9 cellular contexts compared by ENCODE assay signal in the genomic region with DNA sequence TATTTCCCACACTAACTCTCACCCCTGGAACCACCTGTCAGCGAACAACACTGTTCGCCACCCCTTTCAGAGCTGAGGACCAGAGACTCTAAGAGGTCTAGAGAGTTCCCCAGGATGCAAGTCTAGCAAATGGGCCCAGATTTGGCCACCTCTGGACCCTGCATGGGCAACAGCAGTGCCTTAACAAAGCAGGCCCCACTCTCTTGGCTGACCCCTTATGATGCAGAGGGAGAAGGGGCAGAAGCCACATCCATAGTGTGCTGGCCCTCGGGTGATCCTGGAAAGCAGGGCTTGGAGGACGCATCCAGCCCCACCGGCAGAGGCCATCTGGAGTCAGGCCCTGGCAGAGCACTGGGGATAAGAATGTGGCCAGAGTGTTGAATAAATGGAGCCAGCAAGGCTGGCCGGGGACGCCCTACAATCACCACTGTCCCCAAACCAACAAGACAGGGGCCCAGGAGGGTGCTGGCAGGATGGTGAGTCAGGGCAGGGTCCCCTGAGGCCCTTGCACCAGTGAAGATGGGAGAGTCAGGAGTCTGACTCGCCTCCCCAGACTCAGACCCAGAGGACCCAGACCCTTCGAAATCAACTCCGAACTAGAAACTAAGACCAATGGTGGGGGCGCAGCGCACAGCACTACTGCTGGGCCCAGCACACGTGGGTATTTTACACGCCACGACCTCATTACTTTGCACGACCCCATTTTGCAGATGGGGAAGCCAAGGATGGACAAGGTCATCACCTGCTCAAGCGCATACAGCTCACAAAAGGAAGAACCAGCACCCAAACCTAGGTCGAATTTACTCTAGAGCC. TPM values are rescaled to one million over a fixed set of nuclear protein-coding genes. Genes with fewer than 3 reads are reported as not detected.
DNase-seq lines count a peak whose midpoint lies in the region; ATAC-seq and TF ChIP-seq lines count a peak whose summit lies in the region.
"Had no signal": no experiment of that assay in that cellular context is flagged by ENCODE, and none has a peak within 500 bp of the region (broad histone marks: within the 10 kb centered on the region; RNA-seq: fewer than 3 reads in every experiment).

No MANE protein-coding gene starts in this region.

- H2BK12ac ChIP-seq in trophoblast cell (ENCODE audit: low read length), result no peak overlapping the region

- ATAC-seq in T-cell (replicated peaks in 1 of 4) (no peak), GM21619 (IDR thresholded peaks at IDR 0.05; ENCODE audit: unreplicated experiment) (no peak)
- ATAC-seq in activated CD4-positive, CD25-positive, alpha-beta regulatory T cell treated with anti-CD3 and anti-CD28 coated beads, Interleukin-2, amount 50 U/mL, for 24 hours, result no peak

- intact Hi-C loops in CD4-positive, alpha-beta memory T cell (cut with micrococcal nuclease), result loop anchor here (10.0 kb wide), 1 partner anchor 844 kb away; a partner anchor contains a TSS
- intact Hi-C loops in esophagus squamous epithelium (cut with DNase I), result no loop called here

- H3K27ac ChIP-seq in CD4-positive, alpha-beta memory T cell (ENCODE audit: low read depth, low read length), result no peak overlapping the region
- H3K27ac ChIP-seq in esophagus squamous epithelium (peak overlapping the region; percentile 63 to 99 (median 88)), trophoblast cell (ENCODE audit: low read depth, low read length) (no peak overlapping the region)

- peaks cover 5% of the 10 kb centered on the region for H3K79me1 ChIP-seq in trophoblast cell (ENCODE audit: low read length)

- no peak overlapping the region for H4K8ac ChIP-seq in trophoblast cell (ENCODE audit: low read depth, low read length)

- TF ChIP-seq CTCF in esophagus squamous epithelium (IDR thresholded peaks at IDR 0.05), result no peak

- H3K9me3 Mint-ChIP-seq in CD4-positive, alpha-beta memory T cell, result peaks cover 0 to 2% (median 0%) of the 10 kb centered on the region in 8 donors
- H3K9me3 Mint-ChIP-seq in T-cell, result no peaks in the 10 kb centered on the region

- H3K18ac ChIP-seq in trophoblast cell (ENCODE audit: low read length), result peak overlapping the region; percentile 8

- H3K4me3 ChIP-seq in CD4-positive, alpha-beta memory T cell (ENCODE audit: low read length in 2 of 2), result no peak overlapping the region
- peak overlapping the region in 1 of 4 donors; percentile 6 for H3K4me3 ChIP-seq in esophagus squamous epithelium
- H3K4me3 ChIP-seq in trophoblast cell (ENCODE audit: low read depth, low read length), result no peak overlapping the region

- peaks cover 51% of the 10 kb centered on the region for H3K4me1 ChIP-seq in CD4-positive, alpha-beta memory T cell (ENCODE audit: insufficient read depth, low read length)
- H3K4me1 ChIP-seq in esophagus squamous epithelium (peaks cover 51 to 99% (median 74%) of the 10 kb centered on the region in 3 donors), trophoblast cell (ENCODE audit: control insufficient read depth in 1 of 2, insufficient read depth in 2 of 2, low read length in 2 of 2) (peaks cover 21 to 30% of the 10 kb centered on the region in 2 experiments)

- TF ChIP-seq POLR2A in esophagus squamous epithelium (IDR thresholded peaks at IDR 0.05), result no peak

- H3K23ac ChIP-seq in trophoblast cell (ENCODE audit: low read length), result no peak overlapping the region

- H3K36me3 ChIP-seq in CD4-positive, alpha-beta memory T cell (ENCODE audit: insufficient read depth, low read length), result no peaks in the 10 kb centered on the region
- H3K36me3 ChIP-seq in esophagus squamous epithelium, result peaks cover 0 to 51% (median 0%) of the 10 kb centered on the region in 3 donors
- peaks cover 59 to 65% of the 10 kb centered on the region in 2 experiments for H3K36me3 ChIP-seq in trophoblast cell (ENCODE audit: control insufficient read depth in 1 of 2, insufficient read depth in 2 of 2, low read length in 2 of 2)

- no peak overlapping the region for H2AK5ac ChIP-seq in trophoblast cell (ENCODE audit: low read length)

- H2BK120ac ChIP-seq in trophoblast cell (ENCODE audit: insufficient read depth, low read length, poor library complexity), result no peak overlapping the region

- no peak overlapping the region for H3K4me2 ChIP-seq in trophoblast cell (ENCODE audit: low read length)

- H3K27me3 Mint-ChIP-seq in CD4-positive, alpha-beta memory T cell, result no peaks in the 10 kb centered on the region
- no peaks in the 10 kb centered on the region for H3K27me3 Mint-ChIP-seq in T-cell

- H3K4ac ChIP-seq in trophoblast cell (ENCODE audit: low read depth, low read length), result peak overlapping the region; percentile 72

- no peak overlapping the region for H4K12ac ChIP-seq in trophoblast cell (ENCODE audit: low read depth, low read length)

- H3K27me3 ChIP-seq in CD4-positive, alpha-beta memory T cell (ENCODE audit: insufficient read depth, low read length), result no peaks in the 10 kb centered on the region
- H3K27me3 ChIP-seq in esophagus squamous epithelium, result no peaks in the 10 kb centered on the region
- no peaks in the 10 kb centered on the region for H3K27me3 ChIP-seq in trophoblast cell (ENCODE audit: insufficient read depth, low read length)

- H4K91ac ChIP-seq in trophoblast cell (ENCODE audit: low read depth, low read length), result no peak overlapping the region

- peak overlapping the region; percentile 12 to 87 (median 74) for H3K27ac Mint-ChIP-seq in CD4-positive, alpha-beta memory T cell
- H3K27ac Mint-ChIP-seq in T-cell, result peak overlapping the region; percentile 82 to 85

- peaks cover 51 to 85% (median 67%) of the 10 kb centered on the region in 4 donors for H3K4me1 Mint-ChIP-seq in CD4-positive, alpha-beta memory T cell
- H3K4me1 Mint-ChIP-seq in T-cell, result peaks cover 74 to 78% (median 74%) of the 10 kb centered on the region in 3 donors

- DNase-seq in CD4-positive, alpha-beta memory T cell, result no peak
- DNase-seq in T-cell (no peak), esophagus squamous epithelium (lab: John Stamatoyannopoulos, UW) (no peak), trophoblast cell (no peak), GDM1 (lab: John Stamatoyannopoulos, UW) (no peak), GM19238 (ENCODE audit: insufficient read length, low spot score) (no peak)
- DNase-seq: hippocampal formation had no signal

- peaks cover 0 to 30% of the 10 kb centered on the region in 2 donors for H3K36me3 Mint-ChIP-seq in CD4-positive, alpha-beta memory T cell
- H3K36me3 Mint-ChIP-seq in T-cell, result peaks cover 3% of the 10 kb centered on the region

- no peaks in the 10 kb centered on the region for H3K9me3 ChIP-seq in CD4-positive, alpha-beta memory T cell (ENCODE audit: control insufficient read depth in 1 of 2, low read length in 2 of 2)
- no peaks in the 10 kb centered on the region for H3K9me3 ChIP-seq in esophagus squamous epithelium
- no peaks in the 10 kb centered on the region for H3K9me3 ChIP-seq in trophoblast cell (ENCODE audit: insufficient read depth, low read depth, low read length)

- CTCF ChIA-PET in CD4-positive, alpha-beta memory T cell (lab: Charles Lee; ENCODE audit: partially characterized antibody), result no interaction called here
- CTCF ChIA-PET in T-cell (lab: Charles Lee), result no interaction called here

- H2AFZ ChIP-seq in trophoblast cell (ENCODE audit: insufficient read depth, low read length, poor library complexity), result peak overlapping the region; percentile 50

- no peak overlapping the region for H2BK5ac ChIP-seq in trophoblast cell (ENCODE audit: low read depth, low read length, poor library complexity)

- no peak overlapping the region for H3K4me3 Mint-ChIP-seq in CD4-positive, alpha-beta memory T cell
- no peak overlapping the region for H3K4me3 Mint-ChIP-seq in T-cell

- no peak overlapping the region for H3K14ac ChIP-seq in trophoblast cell (ENCODE audit: low read length)

- no peak overlapping the region for H3K9ac ChIP-seq in trophoblast cell (ENCODE audit: low read length)

- H3K79me2 ChIP-seq in trophoblast cell (ENCODE audit: control insufficient read depth, insufficient read depth, low read length, poor library complexity), result peaks cover 55% of the 10 kb centered on the region

- WGBS in esophagus squamous epithelium, 2 donors, result 77 to 80% methylated on average over 12 to 13 of the region's 18 CpGs
- no CpG with 5 or more reads among the region's 18 CpGs for WGBS in trophoblast cell (ENCODE audit: extremely low coverage, insufficient coverage, insufficient read length)

- POLR2A ChIA-PET in CD4-positive, alpha-beta memory T cell (lab: Charles Lee; ENCODE audit: partially characterized antibody), result no interaction called here
- POLR2A ChIA-PET in T-cell (lab: Charles Lee), result no interaction called here

RNA-seq across cellular contexts. Expression of a gene that starts 6.5 kb away (rescaled TPM):
- total RNA-seq in CD4-positive, alpha-beta memory T cell, result 100 to 1,000 TPM; 100 to 103 TPM
- 10 to 100 TPM in 1 of 2 donors, 1 to 10 TPM in 1; 8.8 to 13.3 TPM for polyA plus RNA-seq in CD4-positive, alpha-beta memory T cell
- 100 to 1,000 TPM; 105 to 142 (median 115) TPM for total RNA-seq in T-cell
- 10 to 100 TPM; 40.8 to 94.4 (median 55.9) TPM for total RNA-seq in esophagus squamous epithelium
- polyA plus RNA-seq in trophoblast cell (2013), result 172 and 176 TPM in 2 replicates

RNA-seq across cellular contexts. Expression of a gene that starts 37.9 kb away (rescaled TPM):
- 10 to 100 TPM; 35.7 to 36.6 TPM for total RNA-seq in CD4-positive, alpha-beta memory T cell
- 10 to 100 TPM in 1 of 2 donors, 1 to 10 TPM in 1; 9.0 to 23.8 TPM for polyA plus RNA-seq in CD4-positive, alpha-beta memory T cell
- total RNA-seq in T-cell, result 10 to 100 TPM; 30.8 to 41.3 (median 35.8) TPM
- total RNA-seq in esophagus squamous epithelium, result 10 to 100 TPM; 22.5 to 55.1 (median 28.3) TPM
- 88.3 and 94.8 TPM in 2 replicates for polyA plus RNA-seq in trophoblast cell (2013)

Comparison
In these comparisons a context has a peak if more than half of its experiments do, and no peak if none do; other contexts are left out.
1. H3K27ac ChIP-seq: peak in esophagus squamous epithelium (4 of 4); none in CD4-positive, alpha-beta memory T cell (single experiment) and trophoblast cell (single experiment).